In the genomic region with DNA sequence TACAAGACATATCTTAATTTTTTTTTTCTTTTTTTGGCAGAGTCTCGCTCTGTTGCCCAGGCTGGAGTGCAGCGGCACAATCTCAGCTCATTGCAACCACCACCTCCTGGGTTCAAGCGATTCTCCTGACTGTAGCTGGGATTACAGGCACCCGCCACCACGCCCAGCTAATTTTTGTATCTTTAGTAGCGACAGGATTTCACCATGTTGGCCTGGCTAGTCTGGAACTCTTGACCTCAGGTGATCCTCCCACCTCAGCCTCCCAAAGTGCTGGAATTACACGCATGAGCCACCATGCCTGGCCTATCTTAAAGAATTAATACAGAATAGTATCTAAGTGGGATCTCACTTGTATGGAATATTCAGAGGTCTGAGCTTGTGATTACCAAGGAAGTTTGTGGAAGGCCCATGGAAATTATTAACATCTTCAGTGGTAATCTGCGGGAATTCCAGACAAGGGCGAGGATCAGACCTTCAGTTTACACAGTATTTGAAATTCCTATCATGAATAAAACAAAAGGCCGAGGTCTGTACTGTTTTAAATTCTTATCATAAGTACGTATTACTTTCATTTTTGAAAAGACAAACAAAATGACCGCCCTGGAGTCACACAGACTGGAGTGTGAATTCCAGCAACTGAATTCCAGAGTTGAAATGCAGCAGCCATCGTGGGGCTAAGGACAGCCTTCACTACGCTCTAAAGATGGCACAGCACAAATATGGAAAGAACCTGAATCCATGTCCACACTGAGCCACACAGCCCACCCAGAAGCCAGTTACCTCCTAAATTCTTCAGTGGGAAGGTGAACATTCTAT, we compare ENCODE assay signal across 13 cellular contexts. TPM values are rescaled to one million over a fixed set of nuclear protein-coding genes. Genes with fewer than 3 reads are reported as not detected.
DNase-seq lines count a peak whose midpoint lies in the region; ATAC-seq and FAIRE-seq lines count a peak whose summit lies in the region.
"Had no signal": no experiment of that assay in that cellular context is flagged by ENCODE, and none has a peak within 500 bp of the region (broad histone marks: within the 10 kb centered on the region; RNA-seq: fewer than 3 reads in every experiment).

No MANE protein-coding gene starts in this region.

- H3K36me3 ChIP-seq in small intestine (ENCODE audit: control insufficient read depth in 2 of 2, insufficient read depth in 2 of 2, low read length in 2 of 2) = no peaks in the 10 kb centered on the region

- no peak for FAIRE-seq in small intestine (lab: Jason Lieb, UNC)
- FAIRE-seq: colon had no signal

- peak; percentile 54 for ATAC-seq in left colon
- no peak for ATAC-seq in GM19035 (IDR thresholded peaks at IDR 0.05; ENCODE audit: unreplicated experiment)

- H3K4me1 ChIP-seq in small intestine (ENCODE audit: control insufficient read depth in 2 of 2, insufficient read depth in 1 of 2, low read depth in 1 of 2, low read length in 1 of 2) = peaks cover 3 to 4% of the 10 kb centered on the region in 2 donors

- H3K4me3 ChIP-seq in small intestine (ENCODE audit: low read depth in 1 of 2, low read length in 2 of 2) = no peak overlapping the region

- peak overlapping the region; percentile 27 to 69 for H3K27ac ChIP-seq in small intestine (ENCODE audit: low read depth in 1 of 2, low read length in 1 of 2)

- H3K27me3 ChIP-seq in small intestine (ENCODE audit: control insufficient read depth in 2 of 2, insufficient read depth in 2 of 2, low read length in 2 of 2) = peaks cover 0 to 3% of the 10 kb centered on the region in 2 donors

- intact Hi-C loops in left colon (cut with DNase I, micrococcal nuclease) = no loop called here

- DNase-seq in HT-29 (ENCODE audit: low spot score) = peak; percentile 79
- DNase-seq in amniotic epithelial cell (ENCODE audit: low read depth) = peak; percentile 65
- DNase-seq in left colon = peak; percentile 27 to 32
- DNase-seq in small intestine = peak; percentile 79
- no peak for DNase-seq in dermis blood vessel endothelial cell
- DNase-seq in stimulated activated CD4-positive, alpha-beta T cell treated with anti-CD3 and anti-CD28 coated beads, Interleukin-1b, Interleukin-23, amount 100 ng/mL, for 48 hours = no peak
- no peak for DNase-seq in islet precursor cell
- DNase-seq: DND-41, H7 had no signal

- no peaks in the 10 kb centered on the region for H3K9me3 ChIP-seq in small intestine (ENCODE audit: control insufficient read depth, low read depth)

- 36 to 62% (median 44%) methylated on average over 14 of the region's 14 CpGs for WGBS in small intestine, 3 donors

RNA-seq across cellular contexts. Expression of a gene that starts 16.7 kb away (rescaled TPM):
- total RNA-seq in HT-29 (2014; rRNA removed; shearing (Covaris generic)) = 0.70 and 0.89 TPM in 2 replicates
- total RNA-seq in left colon (10 to 100 TPM; 35.9 to 56.7 TPM), dermis blood vessel endothelial cell (0.09 and 0.17 TPM in 2 replicates)
- 10 to 100 TPM; 15.0 to 33.5 (median 25.1) TPM for polyA plus RNA-seq in small intestine
- total RNA-seq: HT1080, subcutaneous adipose tissue had no signal

RNA-seq across cellular contexts. Expression of a gene that starts 39.1 kb away (rescaled TPM):
- not detected in 2 replicates for total RNA-seq in HT-29 (2014; rRNA removed; shearing (Covaris generic))
- total RNA-seq in left colon (1 to 10 TPM; 1.4 to 2.2 TPM), dermis blood vessel endothelial cell (0.51 and 1.5 TPM in 2 replicates)
- polyA plus RNA-seq in small intestine = 1 to 10 TPM in 1 of 3 donors, under 1 TPM in 1, not detected in 1; 0.27 to 2.9 TPM
- total RNA-seq: H7 had no signal

Comparison
In these comparisons a context has a peak if more than half of its experiments do, and no peak if none do; other contexts are left out.
1. DNase-seq: peak in HT-29 (single experiment), amniotic epithelial cell (single experiment), left colon (2 of 2) and small intestine (single experiment); none in dermis blood vessel endothelial cell (single experiment), stimulated activated CD4-positive, alpha-beta T cell treated with anti-CD3 and anti-CD28 coated beads, Interleukin-1b, Interleukin-23, amount 100 ng/mL, for 48 hours (single experiment) and islet precursor cell (single experiment).
2. RNA of a gene that starts 16.7 kb away (total RNA-seq): 35.9 to 56.7 TPM in left colon; 0.70 to 0.89 TPM in HT-29 and 0.09 to 0.17 TPM in dermis blood vessel endothelial cell; every median in the first group is over 10 times any median in the second.